ENCODE assay signal across 15 cellular contexts in the genomic region with DNA sequence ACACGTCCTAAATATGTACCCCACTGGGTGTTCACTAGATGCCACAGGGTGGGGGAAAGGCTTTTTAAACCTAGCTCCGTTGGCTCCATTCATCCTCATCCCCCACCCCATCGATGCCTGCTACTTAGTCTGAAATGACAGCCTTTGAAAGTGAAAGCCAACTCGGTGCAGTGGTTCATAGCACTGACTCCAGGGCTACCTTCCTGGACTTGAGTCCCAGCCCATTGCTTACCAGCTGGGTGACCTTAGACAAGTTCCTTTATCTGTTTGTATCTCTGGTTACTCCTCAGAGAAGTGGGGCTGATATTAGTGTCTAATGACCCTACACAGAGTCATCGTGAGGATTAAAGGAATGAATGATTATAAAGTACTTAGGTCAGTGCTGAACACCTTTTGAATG. TPM values are rescaled to one million over a fixed set of nuclear protein-coding genes. Genes with fewer than 3 reads are reported as not detected.
DNase-seq lines count a peak whose midpoint lies in the region; ATAC-seq and TF ChIP-seq lines count a peak whose summit lies in the region.
"Had no signal": no experiment of that assay in that cellular context is flagged by ENCODE, and none has a peak within 500 bp of the region (broad histone marks: within the 10 kb centered on the region; RNA-seq: fewer than 3 reads in every experiment).

No MANE protein-coding gene starts in this region.

- WGBS in gastroesophageal sphincter (ENCODE audit: low coverage in 1 of 2), 2 donors: 85% methylated on average over 4 of the region's 5 CpGs; no CpG with 5 or more reads in 1 of the 2 donors

- H3K27me3 ChIP-seq in gastroesophageal sphincter: no peaks in the 10 kb centered on the region
- no peaks in the 10 kb centered on the region for H3K27me3 ChIP-seq in brain microvascular endothelial cell (replicated peaks)

- H3K27ac ChIP-seq in gastroesophageal sphincter (no peak overlapping the region), brain microvascular endothelial cell (no peak overlapping the region)
- H3K27ac ChIP-seq: C4-2B had no signal

- H3K4me1 ChIP-seq in gastroesophageal sphincter: no peaks in the 10 kb centered on the region

- in situ Hi-C loops in brain microvascular endothelial cell (cut with HindIII; ENCODE audit: low pct_ligation_motif_present, low sequenced_read_pairs): no loop called here

- TF ChIP-seq EP300 in gastroesophageal sphincter (IDR thresholded peaks at IDR 0.05): no peak

- DNase-seq in RPMI8226 (peak; percentile 65), NCI-H446 treated with DMSO at 0.1 percent for 48 hours (lab: John Stamatoyannopoulos, UW) (no peak), brain microvascular endothelial cell (no peak), ureter (ENCODE audit: low spot score) (no peak)
- DNase-seq: activated T-cell treated with anti-CD3 and anti-CD28 coated beads, Interleukin-2, amount 50 U/mL, for 1 hour; effector memory CD4-positive, alpha-beta T cell; midbrain; NCI-H1694 had no signal

- no peaks in the 10 kb centered on the region for H3K9me3 ChIP-seq in gastroesophageal sphincter

- TF ChIP-seq POLR2A in GM18505 (IDR thresholded peaks at IDR 0.05; ENCODE audit: borderline replicate concordance, extremely low read depth, insufficient read depth, insufficient read length) (no peak), gastroesophageal sphincter (IDR thresholded peaks at IDR 0.05) (no peak)

- TF ChIP-seq CTCF in gastroesophageal sphincter (IDR thresholded peaks at IDR 0.05) (no peak), brain microvascular endothelial cell (IDR thresholded peaks at IDR 0.05; ENCODE audit: low read depth, low read length, missing control alignments) (no peak)

- peaks cover 0 to 28% of the 10 kb centered on the region in 2 donors for H3K36me3 ChIP-seq in gastroesophageal sphincter
- H3K36me3 ChIP-seq in brain microvascular endothelial cell (replicated peaks): peaks cover 20% of the 10 kb centered on the region

- ATAC-seq in GM18505 (IDR thresholded peaks at IDR 0.05; ENCODE audit: unreplicated experiment) (peak; percentile 38), GM21367 (IDR thresholded peaks at IDR 0.05; ENCODE audit: unreplicated experiment) (peak; percentile 42), HG02981 (IDR thresholded peaks at IDR 0.05; ENCODE audit: unreplicated experiment) (peak; percentile 39), gastroesophageal sphincter (no peak)
- ATAC-seq: HepG2 had no signal

- H3K4me3 ChIP-seq in gastroesophageal sphincter (no peak overlapping the region), brain microvascular endothelial cell (ENCODE audit: low read depth, low read length) (no peak overlapping the region)

RNA-seq across cellular contexts. Expression of a gene that starts 24.4 kb away (rescaled TPM):
- 1 to 10 TPM; 3.8 to 8.4 (median 4.9) TPM for total RNA-seq in gastroesophageal sphincter
- 12.7 TPM for total RNA-seq in ureter

RNA-seq across cellular contexts. Expression of a gene that starts 41.0 kb away (rescaled TPM):
- 1 to 10 TPM in 2 of 4 donors, under 1 TPM in 2; 0.19 to 8.3 (median 1.1) TPM for total RNA-seq in gastroesophageal sphincter
- total RNA-seq in ureter: 0.62 TPM
- total RNA-seq: G401, HepG2 had no signal
